In genomic region chr15:79179597-79179996, GRCh38 we compare ENCODE assay signal across 16 cellular contexts.
DNase-seq lines count a peak whose midpoint lies in the region; ATAC-seq, FAIRE-seq and TF ChIP-seq lines count a peak whose summit lies in the region.
"Had no signal": no experiment of that assay in that cellular context is flagged by ENCODE, and none has a peak within 500 bp of the region (broad histone marks: within the 10 kb centered on the region; RNA-seq: fewer than 3 reads in every experiment).

No MANE protein-coding gene starts in this region.

- DNase-seq in HCT116 (ENCODE audit: low read depth, low spot score) (no peak), Panc1 (ENCODE audit: low read depth, low spot score) (no peak), hepatocyte (ENCODE audit: low spot score) (no peak), vagina (ENCODE audit: extremely low spot score in 2 of 2) (no peak), frontal cortex (ENCODE audit: low spot score in 2 of 2) (no peak)
- DNase-seq: CD8-positive, alpha-beta memory T cell; H7; KG1; NCI-H1105 treated with DMSO at 0.1 percent for 48 hours; NCI-H1694 treated with DMSO at 0.1 percent for 48 hours; NCI-H748 treated with DMSO at 0.1 percent for 48 hours had no signal

- CTCF ChIA-PET in HCT116 (lab: Charles Lee) (interaction anchor here (1.2 kb wide), 1 partner anchor 151 kb away, joined by 5 read pairs; no protein-coding TSS in a partner anchor), Panc1 (lab: Charles Lee) (no interaction called here)

- peak overlapping the region; percentile 56 for H2AFZ ChIP-seq in HCT116 (ENCODE audit: low read depth, low read length, poor library complexity, severe bottlenecking)
- H2AFZ ChIP-seq in hepatocyte: no peak overlapping the region

- RAD21 ChIA-PET in HCT116 (lab: Charles Lee; ENCODE audit: low non-redundant PET in 1 of 2, low total read pairs in 2 of 2, uncharacterized antibody in 2 of 2, unreplicated experiment in 2 of 2): interaction anchor here in 1 of 2 experiments (1.3 kb wide), 1 partner anchor 152 kb away, joined by 3 read pairs; no protein-coding TSS in a partner anchor

- no peaks in the 10 kb centered on the region for H3K9me3 ChIP-seq in HCT116 (ENCODE audit: control insufficient read depth in 1 of 2, insufficient read depth in 1 of 2, low read depth in 1 of 2, low read length in 2 of 2)
- no peaks in the 10 kb centered on the region for H3K9me3 ChIP-seq in Panc1 (ENCODE audit: control insufficient read depth, insufficient read depth, low read depth, low read length)
- no peaks in the 10 kb centered on the region for H3K9me3 ChIP-seq in hepatocyte (ENCODE audit: low read depth)
- no peaks in the 10 kb centered on the region for H3K9me3 ChIP-seq in vagina
- H3K9me3 ChIP-seq: SJCRH30 had no signal

- H3K4me1 ChIP-seq in HCT116 (ENCODE audit: control insufficient read depth in 1 of 2, insufficient read depth in 2 of 2, low read length in 2 of 2) (peaks cover 10 to 17% of the 10 kb centered on the region in 2 experiments), Panc1 (ENCODE audit: control insufficient read depth, insufficient read depth, low read length) (peaks cover 27% of the 10 kb centered on the region), hepatocyte (ENCODE audit: insufficient read depth) (peaks cover 9% of the 10 kb centered on the region), vagina (peaks cover 11% of the 10 kb centered on the region)
- H3K4me1 ChIP-seq: SJCRH30 had no signal

- BruUV-seq in HCT116 (replicated peaks; lab: Mats Ljungman, UMichigan) (no TSS peak), Panc1 (replicated peaks; lab: Mats Ljungman, UMichigan) (no TSS peak)

- POLR2A ChIA-PET in HCT116 (lab: Charles Lee): interaction anchor here (2.4 kb wide), 1 partner anchor 10 kb away, joined by 7 read pairs; no protein-coding TSS in a partner anchor
- POLR2A ChIA-PET in Panc1 (lab: Charles Lee): interaction anchor here (0.6 kb wide), 2 partner anchors 212 to 275 kb away, joined by 3 read pairs; no protein-coding TSS in a partner anchor

- TF ChIP-seq RAD21 in HCT116 (IDR thresholded peaks at IDR 0.05; ENCODE audit: low read depth): no peak

- H3K36me3 ChIP-seq in HCT116 (ENCODE audit: control insufficient read depth in 1 of 2, insufficient read depth in 2 of 2, low read length in 2 of 2): no peaks in the 10 kb centered on the region
- no peaks in the 10 kb centered on the region for H3K36me3 ChIP-seq in Panc1 (ENCODE audit: control insufficient read depth, insufficient read depth, low read length)
- no peaks in the 10 kb centered on the region for H3K36me3 ChIP-seq in hepatocyte (replicated peaks; ENCODE audit: insufficient read depth, low read depth)
- no peaks in the 10 kb centered on the region for H3K36me3 ChIP-seq in vagina
- H3K36me3 ChIP-seq: SJCRH30 had no signal

- H3K27me3 ChIP-seq in HCT116 (ENCODE audit: insufficient read depth, low read length) (no peaks in the 10 kb centered on the region; the same call in 1 of the 2 replicates), Panc1 (ENCODE audit: control insufficient read depth, insufficient read depth, low read length) (no peaks in the 10 kb centered on the region), hepatocyte (no peaks in the 10 kb centered on the region), vagina (no peaks in the 10 kb centered on the region)
- H3K27me3 ChIP-seq: SJCRH30 had no signal

- intact Hi-C loops in HCT116 (cut with micrococcal nuclease) (no loop called here), Panc1 (cut with micrococcal nuclease; ENCODE audit: unreplicated experiment) (no loop called here), vagina (cut with DNase I) (no loop called here)

- no peaks in the 10 kb centered on the region for H3K79me2 ChIP-seq in HCT116 (ENCODE audit: insufficient read depth, low read length)
- no peaks in the 10 kb centered on the region for H3K79me2 ChIP-seq in hepatocyte

- FAIRE-seq in frontal cortex (lab: Jason Lieb, UNC): no peak
- FAIRE-seq: D721Med, HepG2 had no signal

- no peak overlapping the region for H3K4me3 ChIP-seq in HCT116 (replicated peaks in 1 of 2; ENCODE audit: low read depth in 1 of 2, low read length in 2 of 2)
- H3K4me3 ChIP-seq in Panc1 (ENCODE audit: low read depth in 2 of 2, low read length in 2 of 2): no peak overlapping the region
- H3K4me3 ChIP-seq in hepatocyte: no peak overlapping the region
- no peak overlapping the region for H3K4me3 ChIP-seq in vagina
- H3K4me3 ChIP-seq: SJCRH30 had no signal

- no peak overlapping the region for H3K27ac ChIP-seq in HCT116 (ENCODE audit: low read depth, low read length)
- peak overlapping the region; percentile 76 for H3K27ac ChIP-seq in Panc1 (ENCODE audit: low read length)
- peak overlapping the region; percentile 24 for H3K27ac ChIP-seq in hepatocyte
- peak overlapping the region; percentile 18 for H3K27ac ChIP-seq in vagina
- H3K27ac ChIP-seq: SJCRH30 had no signal

- ATAC-seq in HCT116: no peak
- peak; percentile 10; the same call in 1 of the 2 replicates for ATAC-seq in Panc1
- no peak for ATAC-seq in GM21717 (IDR thresholded peaks at IDR 0.05; ENCODE audit: unreplicated experiment)
- ATAC-seq in HG03460 (IDR thresholded peaks at IDR 0.05; ENCODE audit: unreplicated experiment): no peak

- peak overlapping the region; percentile 64 for H3K4me2 ChIP-seq in HCT116 (ENCODE audit: low read length)
- H3K4me2 ChIP-seq in hepatocyte: no peak overlapping the region

- TF ChIP-seq POLR2A in HCT116 (IDR thresholded peaks at IDR 0.05; ENCODE audit: borderline replicate concordance, extremely low read depth, insufficient read depth, insufficient read length) (no peak), vagina (IDR thresholded peaks at IDR 0.05) (no peak)

- H3K9ac ChIP-seq in HCT116 (ENCODE audit: low read length): no peak overlapping the region

- TF ChIP-seq CTCF in HCT116 (IDR thresholded peaks at IDR 0.05 in 2 of 3, conservative IDR thresholded peaks at IDR 0.05 in 1 of 3; ENCODE audit: borderline replicate concordance in 1 of 3, insufficient read depth in 1 of 3, low read depth in 2 of 3, low read length in 2 of 3): no peak
- TF ChIP-seq CTCF in Panc1 (IDR thresholded peaks at IDR 0.05): no peak
- TF ChIP-seq CTCF in hepatocyte (IDR thresholded peaks at IDR 0.05; ENCODE audit: poor library complexity): no peak
- TF ChIP-seq CTCF in vagina (IDR thresholded peaks at IDR 0.05): no peak

- no peaks in the 10 kb centered on the region for H4K20me1 ChIP-seq in HCT116 (ENCODE audit: insufficient read depth)
- H4K20me1 ChIP-seq in hepatocyte (ENCODE audit: insufficient read depth, poor library complexity, severe bottlenecking): no peaks in the 10 kb centered on the region

- in situ Hi-C loops in Panc1 (cut with HindIII; ENCODE audit: low pct_unique_long_range_greater_than_20kb, low sequenced_read_pairs): no loop called here

- H3K9me2 ChIP-seq in HCT116 (ENCODE audit: insufficient read depth) (no peaks in the 10 kb centered on the region), hepatocyte (replicated peaks; ENCODE audit: insufficient read depth) (no peaks in the 10 kb centered on the region)

- 65% methylated on average over 5 of the region's 5 CpGs for WGBS in hepatocyte (ENCODE audit: low lambda C conversion rate, missing lambda C conversion rate)

TF ChIP-seq in HCT116, 20 proteins besides CTCF, POLR2A, EP300 and RAD21:
- no peak for TF ChIP-seq TCF7L2 (IDR thresholded peaks at IDR 0.05; ENCODE audit: borderline replicate concordance, extremely low read depth, insufficient read depth, insufficient read length)
- TF ChIP-seq SP1 (IDR thresholded peaks at IDR 0.05; ENCODE audit: low read depth): no peak
- TF ChIP-seq ZBTB33 (IDR thresholded peaks at IDR 0.05; ENCODE audit: extremely low read depth, insufficient replicate concordance, low read length): no peak
- no peak for TF ChIP-seq FOSL1 (IDR thresholded peaks at IDR 0.05; ENCODE audit: low read depth)
- no peak for TF ChIP-seq ZNF274 (IDR thresholded peaks at IDR 0.05; ENCODE audit: low read depth, low read length)
- no peak for TF ChIP-seq SIN3A (IDR thresholded peaks at IDR 0.05; ENCODE audit: low read depth)
- no peak for TF ChIP-seq CEBPB (IDR thresholded peaks at IDR 0.05; ENCODE audit: low read depth)
- no peak for TF ChIP-seq CBX3 (IDR thresholded peaks at IDR 0.05; ENCODE audit: low read depth)
- TF ChIP-seq JUND (IDR thresholded peaks at IDR 0.05): no peak
